22 cellular contexts compared by ENCODE assay signal in the genomic region with DNA sequence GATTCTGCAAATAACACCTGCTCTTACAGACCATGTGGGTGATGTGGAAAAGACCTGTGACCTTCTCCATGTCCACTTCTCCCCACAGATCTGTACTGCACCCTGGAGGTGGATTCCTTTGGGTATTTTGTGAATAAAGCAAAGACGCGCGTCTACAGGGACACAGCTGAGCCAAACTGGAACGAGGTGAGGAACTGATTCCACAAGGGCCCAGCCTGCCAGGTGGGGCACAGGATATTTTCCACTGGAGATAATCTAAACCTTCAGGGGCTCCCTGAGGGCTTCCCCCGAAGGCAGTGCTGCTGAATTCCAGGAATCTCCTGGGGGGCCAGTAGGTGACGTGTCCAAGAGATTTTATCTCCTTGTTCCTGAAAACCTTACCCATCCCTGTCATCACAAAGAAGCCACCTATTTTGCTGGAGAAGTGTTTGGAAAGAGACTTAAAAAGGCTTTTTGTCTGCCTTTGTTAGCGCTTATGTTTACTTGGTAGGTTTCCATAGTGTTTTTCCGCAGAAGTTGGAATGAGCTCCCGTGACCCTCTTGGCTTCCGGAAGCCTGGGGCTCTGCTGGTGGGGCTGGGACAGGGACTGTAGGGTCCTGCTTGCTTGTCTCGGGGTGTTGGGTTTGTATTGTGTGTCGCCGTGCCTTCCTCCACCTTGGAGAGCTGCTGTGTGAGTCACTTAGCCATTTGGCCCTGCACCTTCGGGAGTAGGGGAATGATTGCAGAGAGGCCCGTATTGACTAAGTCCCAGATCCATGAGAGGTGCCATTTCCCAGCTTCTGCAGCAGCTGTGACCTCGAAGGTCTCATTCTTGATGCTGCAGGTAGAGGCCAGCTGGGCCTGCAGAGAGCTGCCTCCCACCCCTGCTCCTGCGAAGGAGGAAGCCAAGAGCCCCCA.
A peak's percentile ranks its signal among the peaks of the same experiment; 100 is the strongest.
DNase-seq lines count a peak whose midpoint lies in the region; ATAC-seq, FAIRE-seq and TF ChIP-seq lines count a peak whose summit lies in the region.
"Had no signal": no experiment of that assay in that cellular context is flagged by ENCODE, and none has a peak within 500 bp of the region (broad histone marks: within the 10 kb centered on the region; RNA-seq: fewer than 3 reads in every experiment).

No MANE protein-coding gene starts in this region.

- no peak overlapping the region for H3K27ac Mint-ChIP-seq in MCF 10A (ENCODE audit: low read depth, unreplicated experiment)
- H3K27ac Mint-ChIP-seq: H9 had no signal

- intact Hi-C loops in breast epithelium (cut with DNase I; ENCODE audit: low total_unique reads) (no loop called here), MCF 10A (cut with micrococcal nuclease) (loop anchor here (10.0 kb wide), 1 partner anchor 338 kb away; no protein-coding TSS in a partner anchor), kidney (cut with DNase I) (no loop called here)

- H3K36me3 Mint-ChIP-seq in MCF 10A (ENCODE audit: insufficient read depth, unreplicated experiment), result peaks cover 70% of the 10 kb centered on the region

- CTCF ChIA-PET in MCF 10A (lab: Yijun Ruan, JAX), result interaction anchor here (0.6 to 2.2 kb wide), 7 partner anchors 13 to 334 kb away, joined by 3 to 8 read pairs (median 3); a partner anchor contains a TSS

- H3K4me3 Mint-ChIP-seq in MCF 10A (ENCODE audit: unreplicated experiment), result no peak overlapping the region
- H3K4me3 Mint-ChIP-seq: CD4-positive, CD25-positive, alpha-beta regulatory T cell; H9 had no signal

- no peak overlapping the region for H2AFZ ChIP-seq in osteoblast (ENCODE audit: low read length)
- H2AFZ ChIP-seq: GM23248 had no signal

- peaks cover under 1% of the 10 kb centered on the region for H4K20me1 ChIP-seq in osteoblast (ENCODE audit: insufficient read depth, low read length)

- peaks cover 6% of the 10 kb centered on the region for H3K4me1 Mint-ChIP-seq in MCF 10A (ENCODE audit: insufficient read depth, unreplicated experiment)
- H3K4me1 Mint-ChIP-seq: CD4-positive, CD25-positive, alpha-beta regulatory T cell; H9 had no signal

- H3K4me2 ChIP-seq in osteoblast (ENCODE audit: insufficient read depth, low read length), result no peak overlapping the region
- H3K4me2 ChIP-seq: BLaER1 had no signal

- no TSS peak for BruUV-seq in MCF 10A (replicated peaks; lab: Mats Ljungman, UMichigan)

- no peak overlapping the region for H3K9ac ChIP-seq in kidney (ENCODE audit: low read length in 2 of 2)
- H3K9ac ChIP-seq: BLaER1, GM23248 had no signal

- no peak for FAIRE-seq in kidney (lab: Jason Lieb, UNC)
- FAIRE-seq: D721Med had no signal

- H3K9me3 ChIP-seq in breast epithelium (no peaks in the 10 kb centered on the region), kidney (ENCODE audit: control insufficient read depth in 1 of 2, low read length in 2 of 2) (no peaks in the 10 kb centered on the region), osteoblast (ENCODE audit: low read depth, low read length) (no peaks in the 10 kb centered on the region)
- H3K9me3 ChIP-seq: BLaER1 had no signal

- H3K9me3 Mint-ChIP-seq in MCF 10A (ENCODE audit: unreplicated experiment), result no peaks in the 10 kb centered on the region
- H3K9me3 Mint-ChIP-seq: CD4-positive, CD25-positive, alpha-beta regulatory T cell; H9 had no signal

- H3K27ac ChIP-seq in breast epithelium (peak overlapping the region; percentile 24 to 58), cingulate gyrus (ENCODE audit: low read depth, low read length) (peak overlapping the region; percentile 5), kidney (ENCODE audit: low read depth in 2 of 2, low read length in 2 of 2) (no peak overlapping the region), osteoblast (ENCODE audit: low read depth, low read length) (no peak overlapping the region)
- H3K27ac ChIP-seq: 22Rv1, BLaER1, GM23248 had no signal

- POLR2A ChIA-PET in MCF 10A (lab: Yijun Ruan, JAX), result no interaction called here

- no peaks in the 10 kb centered on the region for H3K36me3 ChIP-seq in breast epithelium
- peaks cover 30 to 60% of the 10 kb centered on the region in 2 donors for H3K36me3 ChIP-seq in kidney (ENCODE audit: control insufficient read depth in 1 of 2, insufficient read depth in 2 of 2, low read length in 2 of 2)
- H3K36me3 ChIP-seq in osteoblast (ENCODE audit: insufficient read depth, low read length), result peaks cover 39% of the 10 kb centered on the region

- H3K27me3 Mint-ChIP-seq in MCF 10A (ENCODE audit: insufficient read depth, unreplicated experiment), result no peaks in the 10 kb centered on the region
- H3K27me3 Mint-ChIP-seq: CD4-positive, CD25-positive, alpha-beta regulatory T cell had no signal

- no peaks in the 10 kb centered on the region for H3K79me2 ChIP-seq in osteoblast (ENCODE audit: insufficient read depth, low read length)

- H3K27me3 ChIP-seq in breast epithelium (no peaks in the 10 kb centered on the region), osteoblast (ENCODE audit: insufficient read depth, low read length) (no peaks in the 10 kb centered on the region)
- H3K27me3 ChIP-seq: BLaER1 had no signal

- TF ChIP-seq POLR2A in breast epithelium (IDR thresholded peaks at IDR 0.05), result no peak

- DNase-seq in breast epithelium (ENCODE audit: low spot score in 2 of 2) (no peak), MCF 10A (ENCODE audit: unreplicated experiment) (no peak), kidney (peak; percentile 46), osteoblast (ENCODE audit: insufficient read length, low spot score, missing footprints) (peak; percentile 64), putamen (ENCODE audit: low spot score) (no peak), DMS114 treated with DMSO at 0.1 percent for 48 hours (lab: John Stamatoyannopoulos, UW; ENCODE audit: unreplicated experiment) (no peak)
- DNase-seq: CD4-positive, CD25-positive, alpha-beta regulatory T cell; DMS53; GM23248; H9; IMR-90; KG1; MM.1S; NCI-H2029; NCI-H510A; NCI-H69; SHP77 treated with DMSO at 0.1 percent for 48 hours had no signal

- no peaks in the 10 kb centered on the region for H3K4me1 ChIP-seq in breast epithelium
- peaks cover 0 to 5% of the 10 kb centered on the region in 2 donors for H3K4me1 ChIP-seq in kidney (ENCODE audit: control insufficient read depth in 1 of 2, insufficient read depth in 1 of 2, low read depth in 1 of 2, low read length in 2 of 2)
- H3K4me1 ChIP-seq in osteoblast (ENCODE audit: insufficient read depth, low read length), result no peaks in the 10 kb centered on the region

- no peak for ATAC-seq in HG03097 (IDR thresholded peaks at IDR 0.05; ENCODE audit: low FRiP score, unreplicated experiment)

- peak in 1 of 3 donors; percentile 9 for TF ChIP-seq CTCF in breast epithelium (IDR thresholded peaks at IDR 0.05)
- no peak for TF ChIP-seq CTCF in MCF 10A (IDR thresholded peaks at IDR 0.05; ENCODE audit: unreplicated experiment)
- no peak for TF ChIP-seq CTCF in kidney (IDR thresholded peaks at IDR 0.05; ENCODE audit: borderline replicate concordance, extremely low read depth, insufficient read depth)
- TF ChIP-seq CTCF in osteoblast (IDR thresholded peaks at IDR 0.05; ENCODE audit: extremely low read depth, low read depth, low read length), result no peak

- H3K4me3 ChIP-seq in breast epithelium (no peak overlapping the region), kidney (ENCODE audit: low read length in 2 of 2) (no peak overlapping the region), osteoblast (ENCODE audit: insufficient read depth, low read length) (no peak overlapping the region)
- H3K4me3 ChIP-seq: BLaER1, GM23248 had no signal

Comparison
In these comparisons a context has a peak if more than half of its experiments do, and no peak if none do; other contexts are left out.
1. DNase-seq: peak in kidney (single experiment) and osteoblast (single experiment); none in breast epithelium (0 of 2), MCF 10A (single experiment), putamen (single experiment) and DMS114 treated with DMSO at 0.1 percent for 48 hours (single experiment).
2. H3K27ac ChIP-seq: peak in breast epithelium (2 of 2) and cingulate gyrus (single experiment); none in kidney (0 of 2) and osteoblast (single experiment).